Comparison of ENCODE assay signal across 1 cellular context in genomic region chr20:62927128-62927705, GRCh38.
TF ChIP-seq lines count a peak whose summit lies in the region.

No MANE protein-coding gene starts in this region.

TF ChIP-seq in GM23338, 12 proteins besides CTCF, POLR2A, EP300 and RAD21 (continued from another document):
- no peak for TF ChIP-seq ZNF114 (CRISPR knock-in tag; IDR thresholded peaks at IDR 0.05)
- no peak for TF ChIP-seq REST (IDR thresholded peaks at IDR 0.05; ENCODE audit: unreplicated experiment)
- TF ChIP-seq CREB1 (CRISPR knock-in tag; IDR thresholded peaks at IDR 0.05; ENCODE audit: low read depth), result no peak
